In the genomic region with DNA sequence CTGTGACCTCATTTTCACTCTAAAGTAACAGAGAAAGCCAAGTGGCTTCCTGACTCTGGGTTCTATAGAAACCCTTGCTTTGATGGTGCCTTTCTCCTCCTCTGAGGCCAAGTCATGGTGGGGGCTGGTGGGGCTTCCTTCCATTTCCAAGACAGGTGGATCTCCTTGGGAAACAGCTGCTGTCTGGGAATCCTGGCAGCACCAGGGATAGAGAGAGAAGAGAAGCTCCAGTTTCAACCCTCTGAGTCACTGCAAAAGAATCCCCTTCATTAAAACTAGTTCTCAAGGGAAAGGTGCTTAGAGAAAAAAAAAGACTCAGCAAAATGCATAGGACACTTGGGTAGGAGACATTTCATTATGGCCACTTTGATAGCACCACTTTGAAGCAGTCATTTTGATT, we compare ENCODE assay signal across 22 cellular contexts.
DNase-seq lines count a peak whose midpoint lies in the region; ATAC-seq and TF ChIP-seq lines count a peak whose summit lies in the region.
"Had no signal": no experiment of that assay in that cellular context is flagged by ENCODE, and none has a peak within 500 bp of the region (broad histone marks: within the 10 kb centered on the region; RNA-seq: fewer than 3 reads in every experiment).

No MANE protein-coding gene starts in this region.

- TF ChIP-seq RAD21 in Ishikawa (IDR thresholded peaks at IDR 0.05; ENCODE audit: low read depth), result no peak

- H3K27ac ChIP-seq in brain microvascular endothelial cell, result no peak overlapping the region
- H3K27ac ChIP-seq: right atrium auricular region, upper lobe of left lung had no signal

- H3K27me3 ChIP-seq in brain microvascular endothelial cell (replicated peaks), result no peaks in the 10 kb centered on the region
- H3K27me3 ChIP-seq: right atrium auricular region, upper lobe of left lung had no signal

- TF ChIP-seq CTCF in brain microvascular endothelial cell (IDR thresholded peaks at IDR 0.05; ENCODE audit: low read depth, low read length, missing control alignments), result no peak

- DNase-seq in Caki2 (ENCODE audit: low read depth) (peak; percentile 16), brain microvascular endothelial cell (peak; percentile 4), kidney tubule cell (ENCODE audit: low spot score) (peak; percentile 68), inferior parietal cortex (ENCODE audit: extremely low spot score) (no peak)
- no peak for DNase-seq in activated naive CD8-positive, alpha-beta T cell treated with anti-CD3 and anti-CD28 coated beads, Interleukin-2, amount 50 U/mL, for 24 hours
- DNase-seq: activated CD4-positive, alpha-beta T cell treated with anti-CD3 and anti-CD28 coated beads, Interleukin-2, amount 10 ng/mL, durations not matched to agents 7 days and 5 days; activated T-cell treated with anti-CD3 and anti-CD28 coated beads, Interleukin-2, amount 50 U/mL, for 4 hours; amniotic stem cell; cortex of kidney; immature natural killer cell; KG1; NCI-H187; Right ventricle myocardium superior; stimulated activated CD4-positive, alpha-beta T cell treated with anti-CD3 and anti-CD28 coated beads, Interleukin-4, amount 100 ng/mL, for 24 hours; stimulated activated naive B cell treated with anti-CD40 and anti-IgM and Interleukin-4, amounts not matched to agents 10 μg/mL and 1 μg/mL and 100 μg/mL, for 72 hours; T-helper 9 cell; upper lobe of left lung had no signal

- H3K4me1 Mint-ChIP-seq in activated naive CD8-positive, alpha-beta T cell treated with anti-CD3 and anti-CD28 coated beads, Interleukin-2, amount 50 U/mL, for 24 hours, result no peaks in the 10 kb centered on the region
- H3K4me1 Mint-ChIP-seq: activated CD4-positive, alpha-beta T cell treated with anti-CD3 and anti-CD28 coated beads, Interleukin-2, amount 10 ng/mL, durations not matched to agents 7 days and 5 days; B cell; immature natural killer cell; stimulated activated naive B cell treated with anti-CD40 and anti-IgM and Interleukin-4, amounts not matched to agents 10 μg/mL and 1 μg/mL and 100 μg/mL, for 72 hours had no signal

- no peaks in the 10 kb centered on the region for H3K9me3 Mint-ChIP-seq in activated naive CD8-positive, alpha-beta T cell treated with anti-CD3 and anti-CD28 coated beads, Interleukin-2, amount 50 U/mL, for 24 hours
- H3K9me3 Mint-ChIP-seq: immature natural killer cell; stimulated activated naive B cell treated with anti-CD40 and anti-IgM and Interleukin-4, amounts not matched to agents 10 μg/mL and 1 μg/mL and 100 μg/mL, for 72 hours had no signal

- in situ Hi-C loops in Caki2 (cut with HindIII; ENCODE audit: low pct_unique_long_range_greater_than_20kb, low sequenced_read_pairs), result no loop called here
- in situ Hi-C loops in brain microvascular endothelial cell (cut with HindIII; ENCODE audit: low pct_ligation_motif_present, low sequenced_read_pairs), result no loop called here

- H3K27me3 Mint-ChIP-seq in activated naive CD8-positive, alpha-beta T cell treated with anti-CD3 and anti-CD28 coated beads, Interleukin-2, amount 50 U/mL, for 24 hours, result no peaks in the 10 kb centered on the region
- H3K27me3 Mint-ChIP-seq: activated CD4-positive, alpha-beta T cell treated with anti-CD3 and anti-CD28 coated beads, Interleukin-2, amount 10 ng/mL, durations not matched to agents 7 days and 5 days; B cell; stimulated activated naive B cell treated with anti-CD40 and anti-IgM and Interleukin-4, amounts not matched to agents 10 μg/mL and 1 μg/mL and 100 μg/mL, for 72 hours had no signal

- no peak for TF ChIP-seq EP300 in Ishikawa (IDR thresholded peaks at IDR 0.05; ENCODE audit: borderline replicate concordance)

- H3K36me3 ChIP-seq in brain microvascular endothelial cell (replicated peaks), result no peaks in the 10 kb centered on the region
- H3K36me3 ChIP-seq: right atrium auricular region, upper lobe of left lung had no signal

- no peaks in the 10 kb centered on the region for H3K36me3 Mint-ChIP-seq in activated naive CD8-positive, alpha-beta T cell treated with anti-CD3 and anti-CD28 coated beads, Interleukin-2, amount 50 U/mL, for 24 hours (ENCODE audit: low read depth)
- H3K36me3 Mint-ChIP-seq: immature natural killer cell; stimulated activated naive B cell treated with anti-CD40 and anti-IgM and Interleukin-4, amounts not matched to agents 10 μg/mL and 1 μg/mL and 100 μg/mL, for 72 hours had no signal

- ATAC-seq in GM18517 (IDR thresholded peaks at IDR 0.05; ENCODE audit: unreplicated experiment), result no peak
- ATAC-seq in HG02571 (IDR thresholded peaks at IDR 0.05; ENCODE audit: unreplicated experiment), result no peak
- ATAC-seq in activated naive CD8-positive, alpha-beta T cell treated with anti-CD3 and anti-CD28 coated beads, Interleukin-2, amount 50 U/mL, for 24 hours, result no peak
- ATAC-seq: activated T-cell treated with anti-CD3 and anti-CD28 coated beads, Interleukin-2, amount 50 U/mL, for 4 hours; stimulated activated naive B cell treated with anti-CD40 and anti-IgM and Interleukin-4, amounts not matched to agents 10 μg/mL and 1 μg/mL and 100 μg/mL, for 72 hours had no signal

- H3K27ac Mint-ChIP-seq in activated naive CD8-positive, alpha-beta T cell treated with anti-CD3 and anti-CD28 coated beads, Interleukin-2, amount 50 U/mL, for 24 hours, result no peak overlapping the region
- H3K27ac Mint-ChIP-seq: activated CD4-positive, alpha-beta T cell treated with anti-CD3 and anti-CD28 coated beads, Interleukin-2, amount 10 ng/mL, durations not matched to agents 7 days and 5 days; B cell; immature natural killer cell; stimulated activated naive B cell treated with anti-CD40 and anti-IgM and Interleukin-4, amounts not matched to agents 10 μg/mL and 1 μg/mL and 100 μg/mL, for 72 hours had no signal

- no peak overlapping the region for H3K4me3 ChIP-seq in brain microvascular endothelial cell (ENCODE audit: low read depth, low read length)
- H3K4me3 ChIP-seq: right atrium auricular region, upper lobe of left lung had no signal

- no peak overlapping the region for H3K4me3 Mint-ChIP-seq in activated naive CD8-positive, alpha-beta T cell treated with anti-CD3 and anti-CD28 coated beads, Interleukin-2, amount 50 U/mL, for 24 hours
- H3K4me3 Mint-ChIP-seq: activated CD4-positive, alpha-beta T cell treated with anti-CD3 and anti-CD28 coated beads, Interleukin-2, amount 10 ng/mL, durations not matched to agents 7 days and 5 days; activated T-cell treated with anti-CD3 and anti-CD28 coated beads, Interleukin-2, amount 50 U/mL, for 4 hours; B cell; immature natural killer cell; stimulated activated naive B cell treated with anti-CD40 and anti-IgM and Interleukin-4, amounts not matched to agents 10 μg/mL and 1 μg/mL and 100 μg/mL, for 72 hours had no signal

TF ChIP-seq in Ishikawa, 13 proteins besides CTCF, POLR2A, EP300 and RAD21:
- no peak for TF ChIP-seq CEBPB (IDR thresholded peaks at IDR 0.05)
- peak; percentile 21; the same call in 1 of the 2 replicates for TF ChIP-seq TEAD4 (IDR thresholded peaks at IDR 0.05)
- TF ChIP-seq, protein P1, sequence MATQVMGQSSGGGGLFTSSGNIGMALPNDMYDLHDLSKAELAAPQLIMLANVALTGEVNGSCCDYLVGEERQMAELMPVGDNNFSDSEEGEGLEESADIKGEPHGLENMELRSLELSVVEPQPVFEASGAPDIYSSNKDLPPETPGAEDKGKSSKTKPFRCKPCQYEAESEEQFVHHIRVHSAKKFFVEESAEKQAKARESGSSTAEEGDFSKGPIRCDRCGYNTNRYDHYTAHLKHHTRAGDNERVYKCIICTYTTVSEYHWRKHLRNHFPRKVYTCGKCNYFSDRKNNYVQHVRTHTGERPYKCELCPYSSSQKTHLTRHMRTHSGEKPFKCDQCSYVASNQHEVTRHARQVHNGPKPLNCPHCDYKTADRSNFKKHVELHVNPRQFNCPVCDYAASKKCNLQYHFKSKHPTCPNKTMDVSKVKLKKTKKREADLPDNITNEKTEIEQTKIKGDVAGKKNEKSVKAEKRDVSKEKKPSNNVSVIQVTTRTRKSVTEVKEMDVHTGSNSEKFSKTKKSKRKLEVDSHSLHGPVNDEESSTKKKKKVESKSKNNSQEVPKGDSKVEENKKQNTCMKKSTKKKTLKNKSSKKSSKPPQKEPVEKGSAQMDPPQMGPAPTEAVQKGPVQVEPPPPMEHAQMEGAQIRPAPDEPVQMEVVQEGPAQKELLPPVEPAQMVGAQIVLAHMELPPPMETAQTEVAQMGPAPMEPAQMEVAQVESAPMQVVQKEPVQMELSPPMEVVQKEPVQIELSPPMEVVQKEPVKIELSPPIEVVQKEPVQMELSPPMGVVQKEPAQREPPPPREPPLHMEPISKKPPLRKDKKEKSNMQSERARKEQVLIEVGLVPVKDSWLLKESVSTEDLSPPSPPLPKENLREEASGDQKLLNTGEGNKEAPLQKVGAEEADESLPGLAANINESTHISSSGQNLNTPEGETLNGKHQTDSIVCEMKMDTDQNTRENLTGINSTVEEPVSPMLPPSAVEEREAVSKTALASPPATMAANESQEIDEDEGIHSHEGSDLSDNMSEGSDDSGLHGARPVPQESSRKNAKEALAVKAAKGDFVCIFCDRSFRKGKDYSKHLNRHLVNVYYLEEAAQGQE (IDR thresholded peaks at IDR 0.05; ENCODE audit: low read depth), result peak; percentile 48; the same call in 1 of the 2 replicates
- no peak for TF ChIP-seq FOXM1 (IDR thresholded peaks at IDR 0.05; ENCODE audit: borderline replicate concordance, low read depth)

Comparison
In these comparisons a context has a peak if more than half of its experiments do, and no peak if none do; other contexts are left out.
1. DNase-seq: peak in Caki2 (single experiment), brain microvascular endothelial cell (single experiment) and kidney tubule cell (single experiment); none in inferior parietal cortex (single experiment) and activated naive CD8-positive, alpha-beta T cell treated with anti-CD3 and anti-CD28 coated beads, Interleukin-2, amount 50 U/mL, for 24 hours (single experiment).